Comparison of ENCODE assay signal across 11 cellular contexts in the genomic region with DNA sequence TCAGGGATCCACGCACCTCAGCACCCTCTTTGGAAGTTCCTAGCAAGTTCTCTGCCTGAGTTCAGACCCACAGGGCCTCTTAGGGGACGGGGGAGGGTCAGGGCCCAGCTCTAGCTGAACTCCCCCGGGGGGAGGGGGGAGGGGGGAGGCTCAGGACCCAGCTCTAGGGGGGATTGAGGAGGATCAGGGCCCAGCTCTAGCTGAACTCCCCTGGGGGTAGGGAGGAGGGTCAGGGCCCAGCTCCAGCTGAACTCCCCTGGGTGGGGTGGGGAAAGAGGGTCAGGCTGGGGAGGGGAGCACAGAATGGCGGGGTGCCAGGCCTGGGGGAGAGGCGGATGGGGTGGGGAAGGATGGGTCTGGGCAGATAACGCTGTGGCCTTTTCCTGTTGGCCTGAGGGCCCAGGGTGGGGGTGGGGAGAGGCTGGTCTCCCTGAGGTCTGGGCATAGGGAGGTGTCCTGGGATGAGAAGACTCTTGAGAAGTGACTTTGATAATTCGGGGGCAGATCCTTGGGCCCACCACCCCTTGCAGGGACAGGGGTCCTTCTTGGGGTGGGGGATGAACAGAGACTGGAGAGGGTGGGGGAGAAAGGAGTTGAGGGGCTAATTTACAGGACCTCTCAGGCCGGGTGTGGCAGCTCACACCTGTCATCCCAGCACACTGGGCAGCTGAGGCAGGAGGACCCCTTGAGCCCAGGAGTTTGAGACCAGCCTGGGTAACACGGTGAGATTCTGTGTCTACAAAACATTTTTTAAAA. TPM values are rescaled to one million over a fixed set of nuclear protein-coding genes. Genes with fewer than 3 reads are reported as not detected.
DNase-seq lines count a peak whose midpoint lies in the region; ATAC-seq and TF ChIP-seq lines count a peak whose summit lies in the region.
"Had no signal": no experiment of that assay in that cellular context is flagged by ENCODE, and none has a peak within 500 bp of the region (broad histone marks: within the 10 kb centered on the region; RNA-seq: fewer than 3 reads in every experiment).

No MANE protein-coding gene starts in this region.

- H3K27me3 ChIP-seq in RWPE2 (ENCODE audit: insufficient read depth, poor library complexity, severe bottlenecking) = no peaks in the 10 kb centered on the region
- H3K27me3 ChIP-seq in suprapubic skin = no peaks in the 10 kb centered on the region
- H3K27me3 ChIP-seq: pancreas had no signal

- ATAC-seq in RWPE2 (ENCODE audit: low read depth) = 0 out of 3 replicates have a peak, but pooled peaks have one; percentile 18
- peak in 1 of 2 donors; percentile 4 for ATAC-seq in left cardiac atrium
- no peak for ATAC-seq in GM21515 (IDR thresholded peaks at IDR 0.05; ENCODE audit: unreplicated experiment)
- ATAC-seq: GM12878, pancreas had no signal

- TF ChIP-seq CTCF in RWPE2 (IDR thresholded peaks at IDR 0.05; ENCODE audit: poor library complexity, severe bottlenecking) (no peak), suprapubic skin (IDR thresholded peaks at IDR 0.05) (no peak)

- H3K4me1 ChIP-seq in RWPE2 (ENCODE audit: insufficient read depth, poor library complexity, severe bottlenecking) = peaks cover 6% of the 10 kb centered on the region
- H3K4me1 ChIP-seq in suprapubic skin = peaks cover 50% of the 10 kb centered on the region

- WGBS in suprapubic skin = 54% methylated on average over 9 of the region's 9 CpGs

- intact Hi-C loops in left cardiac atrium (cut with DNase I) = no loop called here

- H3K4me3 ChIP-seq in RWPE2 (ENCODE audit: severe bottlenecking) (no peak overlapping the region), suprapubic skin (no peak overlapping the region)
- H3K4me3 ChIP-seq: GM12878, pancreas had no signal

- no peaks in the 10 kb centered on the region for H3K9me3 ChIP-seq in RWPE2 (ENCODE audit: severe bottlenecking)
- no peaks in the 10 kb centered on the region for H3K9me3 ChIP-seq in suprapubic skin
- H3K9me3 ChIP-seq: pancreas had no signal

- no peak for TF ChIP-seq EP300 in suprapubic skin (IDR thresholded peaks at IDR 0.05)

- H3K27ac ChIP-seq in RWPE2 (ENCODE audit: poor library complexity, severe bottlenecking) = peak overlapping the region; percentile 65
- peak overlapping the region; percentile 48 for H3K27ac ChIP-seq in suprapubic skin
- H3K27ac ChIP-seq: pancreas had no signal

- DNase-seq in RWPE2 (ENCODE audit: low spot score) (no peak), left cardiac atrium (peak; percentile 53), suprapubic skin (ENCODE audit: low spot score in 2 of 2) (no peak), hypothalamus (lab: John Stamatoyannopoulos, UW) (no peak), NCI-H1694 treated with DMSO at 0.1 percent for 48 hours (lab: John Stamatoyannopoulos, UW) (no peak)
- DNase-seq: activated CD4-positive, alpha-beta T cell treated with anti-CD3 and anti-CD28 coated beads for 48 hours; NCI-H446 treated with DMSO at 0.1 percent for 48 hours had no signal

- no peaks in the 10 kb centered on the region for H3K36me3 ChIP-seq in RWPE2 (ENCODE audit: low read depth)
- no peaks in the 10 kb centered on the region for H3K36me3 ChIP-seq in suprapubic skin
- H3K36me3 ChIP-seq: pancreas had no signal

- TF ChIP-seq POLR2A in suprapubic skin (IDR thresholded peaks at IDR 0.05) = no peak

RNA-seq across cellular contexts. Expression of a gene that starts 5.5 kb away (rescaled TPM):
- total RNA-seq in left cardiac atrium (100 to 1,000 TPM in 1 of 2 donors, 10 to 100 TPM in 1; 90.1 to 131 TPM), suprapubic skin (100 to 1,000 TPM; 152 to 227 (median 174) TPM)

RNA-seq across cellular contexts. Expression of a gene that starts 30.0 kb away (rescaled TPM):
- total RNA-seq in left cardiac atrium = under 1 TPM; 0.21 to 0.27 TPM
- total RNA-seq in suprapubic skin = not detected
- total RNA-seq: GM12878 had no signal

RNA-seq across cellular contexts. Expression of a gene that starts 35.9 kb away (rescaled TPM):
- total RNA-seq in left cardiac atrium (under 1 TPM in 1 of 2 donors, not detected in 1; 0.18 TPM), suprapubic skin (under 1 TPM in 1 of 4 donors, not detected in 3; 0.79 TPM)
- total RNA-seq: GM12878, pancreas, SK-MEL-5 had no signal

RNA-seq across cellular contexts. Expression of a gene that starts 40.9 kb away (rescaled TPM):
- under 1 TPM in 1 of 2 donors, not detected in 1; 0.18 TPM for total RNA-seq in left cardiac atrium
- total RNA-seq in suprapubic skin = 1 to 10 TPM in 2 of 4 donors, under 1 TPM in 1, not detected in 1; 0.60 to 6.5 (median 2.0) TPM
- total RNA-seq: GM12878, SK-MEL-5 had no signal

RNA-seq across cellular contexts. Expression of a gene that starts 49.0 kb away (rescaled TPM):
- total RNA-seq in left cardiac atrium (not detected), suprapubic skin (not detected)
- total RNA-seq: GM12878, SK-MEL-5 had no signal
